In the genomic region with DNA sequence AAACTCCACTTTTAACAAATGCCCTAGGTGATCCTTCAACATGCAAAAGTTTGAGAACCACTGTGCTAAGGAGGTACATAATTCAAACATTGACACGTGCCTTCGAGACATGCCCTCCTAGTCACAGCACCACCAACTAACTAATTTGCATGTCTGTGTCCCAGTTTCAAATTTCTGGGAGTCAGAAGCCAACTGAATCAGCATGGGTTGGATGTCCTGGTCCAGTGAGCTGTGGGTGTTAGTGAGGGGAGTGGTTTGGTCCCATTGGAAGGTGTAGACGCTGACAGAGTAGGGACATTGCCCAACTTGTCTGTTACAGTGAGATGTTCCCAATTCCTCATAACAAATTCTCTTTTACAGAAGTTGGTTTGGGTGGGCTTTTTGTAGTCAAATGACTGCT, we compare ENCODE assay signal across 24 cellular contexts.
"Had no signal": no experiment of that assay in that cellular context is flagged by ENCODE, and none has a peak within 500 bp of the region (broad histone marks: within the 10 kb centered on the region; RNA-seq: fewer than 3 reads in every experiment).

No MANE protein-coding gene starts in this region.

- H3K9me3 ChIP-seq: esophagus squamous epithelium, heart left ventricle, mucosa of descending colon, pancreas, right lobe of liver, spleen, thoracic aorta, transverse colon had no signal

- H3K27me3 ChIP-seq: neural progenitor cell, pancreas, right lobe of liver, transverse colon had no signal

- H3K4me1 Mint-ChIP-seq: naive thymus-derived CD8-positive, alpha-beta T cell; stimulated activated naive B cell treated with anti-CD40 and anti-IgM and Interleukin-4, amounts not matched to agents 10 μg/mL and 1 μg/mL and 100 μg/mL, for 72 hours; stimulated activated naive CD8-positive, alpha-beta T cell treated with anti-CD3 and anti-CD28 coated beads, Interleukin-15, amount 100 ng/mL, for 72 hours had no signal

- H3K36me3 ChIP-seq: esophagus squamous epithelium, heart left ventricle, neural progenitor cell, pancreas, right lobe of liver, spleen, thoracic aorta, transverse colon had no signal

- H3K27ac ChIP-seq: esophagus squamous epithelium, heart left ventricle, neural progenitor cell, pancreas, right lobe of liver, spleen, thoracic aorta, transverse colon had no signal

- H3K4me3 ChIP-seq: esophagus squamous epithelium, heart left ventricle, mucosa of descending colon, neural progenitor cell, pancreas, right lobe of liver, spleen, thoracic aorta, transverse colon had no signal

- H3K27ac Mint-ChIP-seq: dendritic cell treated with granulocyte-macrophage colony-stimulating factor and Interleukin-4, amounts not matched to agents 40 ng/mL and 50 ng/mL, for 4 days; effector memory CD8-positive, alpha-beta T cell; naive thymus-derived CD8-positive, alpha-beta T cell; neural progenitor cell; progenitor cell of endocrine pancreas; stimulated activated naive B cell treated with anti-CD40 and anti-IgM and Interleukin-4, amounts not matched to agents 10 μg/mL and 1 μg/mL and 100 μg/mL, for 72 hours; stimulated activated naive CD8-positive, alpha-beta T cell treated with anti-CD3 and anti-CD28 coated beads, Interleukin-15, amount 100 ng/mL, for 72 hours had no signal

- H3K4me3 Mint-ChIP-seq: dendritic cell treated with granulocyte-macrophage colony-stimulating factor and Interleukin-4, amounts not matched to agents 40 ng/mL and 50 ng/mL, for 4 days; effector memory CD8-positive, alpha-beta T cell; naive thymus-derived CD8-positive, alpha-beta T cell; neural progenitor cell; stimulated activated naive B cell treated with anti-CD40 and anti-IgM and Interleukin-4, amounts not matched to agents 10 μg/mL and 1 μg/mL and 100 μg/mL, for 72 hours; stimulated activated naive CD8-positive, alpha-beta T cell treated with anti-CD3 and anti-CD28 coated beads, Interleukin-15, amount 100 ng/mL, for 72 hours had no signal

- H3K4me1 ChIP-seq: esophagus squamous epithelium, neural progenitor cell, pancreas, right lobe of liver, transverse colon had no signal

- H3K36me3 Mint-ChIP-seq: naive thymus-derived CD8-positive, alpha-beta T cell; neural progenitor cell; stimulated activated naive B cell treated with anti-CD40 and anti-IgM and Interleukin-4, amounts not matched to agents 10 μg/mL and 1 μg/mL and 100 μg/mL, for 72 hours had no signal

- DNase-seq: cerebellar nuclear complex; effector memory CD8-positive, alpha-beta T cell; esophagus squamous epithelium; foreskin fibroblast; heart left ventricle; hippocampal formation; mucosa of descending colon; naive thymus-derived CD8-positive, alpha-beta T cell; nucleus accumbens; pancreas; retina; right lobe of liver; spleen; stimulated activated CD4-positive, alpha-beta T cell treated with anti-CD3 and anti-CD28 coated beads, Interleukin-2, amount 100 ng/mL, for 24 hours; stimulated activated CD4-positive, alpha-beta T cell treated with anti-CD3 and anti-CD28 coated beads, Interleukin-4, amount 100 ng/mL, for 4 hours; stimulated activated naive B cell treated with anti-CD40 and anti-IgM and Interleukin-4, amounts not matched to agents 10 μg/mL and 1 μg/mL and 100 μg/mL, for 72 hours; stimulated activated naive CD8-positive, alpha-beta T cell treated with anti-CD3 and anti-CD28 coated beads, Interleukin-15, amount 100 ng/mL, for 72 hours; substantia nigra; transverse colon had no signal

- H3K9me3 Mint-ChIP-seq: dendritic cell treated with granulocyte-macrophage colony-stimulating factor and Interleukin-4, amounts not matched to agents 40 ng/mL and 50 ng/mL, for 4 days; effector memory CD8-positive, alpha-beta T cell; naive thymus-derived CD8-positive, alpha-beta T cell; neural progenitor cell; stimulated activated naive B cell treated with anti-CD40 and anti-IgM and Interleukin-4, amounts not matched to agents 10 μg/mL and 1 μg/mL and 100 μg/mL, for 72 hours; stimulated activated naive CD8-positive, alpha-beta T cell treated with anti-CD3 and anti-CD28 coated beads, Interleukin-15, amount 100 ng/mL, for 72 hours had no signal

- ATAC-seq: effector memory CD8-positive, alpha-beta T cell; left lobe of liver; mucosa of descending colon; naive thymus-derived CD8-positive, alpha-beta T cell; pancreas; right lobe of liver; stimulated activated naive B cell treated with anti-CD40 and anti-IgM and Interleukin-4, amounts not matched to agents 10 μg/mL and 1 μg/mL and 100 μg/mL, for 72 hours; stimulated activated naive CD8-positive, alpha-beta T cell treated with anti-CD3 and anti-CD28 coated beads, Interleukin-15, amount 100 ng/mL, for 72 hours had no signal
